In the genomic region with DNA sequence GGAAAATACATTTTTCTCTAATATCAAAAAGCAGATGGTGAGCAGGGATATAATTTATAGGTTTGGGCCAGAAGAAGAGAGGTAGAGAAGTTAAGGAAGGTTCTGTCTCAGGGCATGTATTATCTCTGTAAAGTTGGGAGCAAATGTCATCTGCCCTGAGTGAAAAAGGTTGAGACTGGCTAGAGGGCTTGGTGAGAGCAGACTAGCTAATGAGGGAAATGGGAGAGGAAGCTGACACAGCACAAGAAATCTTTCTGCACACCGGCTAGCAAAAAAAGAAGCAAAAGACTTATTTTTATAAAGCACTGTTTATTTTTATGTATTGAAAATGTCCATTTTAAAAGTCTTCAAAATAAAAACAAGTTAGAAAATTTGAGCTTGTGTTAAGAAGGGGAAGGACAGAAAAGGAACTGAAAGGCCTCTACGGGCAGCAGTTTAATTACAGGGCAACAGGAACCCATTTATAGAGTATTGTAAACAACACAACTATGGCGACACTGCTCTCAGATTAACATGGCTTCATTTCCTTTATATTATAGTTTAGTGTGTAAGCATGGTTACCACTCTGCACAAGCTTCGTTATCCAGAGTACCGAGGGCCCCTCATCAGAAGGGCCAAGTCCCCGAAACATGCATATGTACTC, we compare ENCODE assay signal across 16 cellular contexts. TPM values are rescaled to one million over a fixed set of nuclear protein-coding genes. Genes with fewer than 3 reads are reported as not detected.
A peak's percentile ranks its signal among the peaks of the same experiment; 100 is the strongest.
DNase-seq lines count a peak whose midpoint lies in the region; ATAC-seq, FAIRE-seq and TF ChIP-seq lines count a peak whose summit lies in the region.
"Had no signal": no experiment of that assay in that cellular context is flagged by ENCODE, and none has a peak within 500 bp of the region (broad histone marks: within the 10 kb centered on the region; RNA-seq: fewer than 3 reads in every experiment).

No MANE protein-coding gene starts in this region.

- no peak overlapping the region for H3K4me3 ChIP-seq in OCI-LY7 (ENCODE audit: low read depth, low read length, poor library complexity, severe bottlenecking)
- H3K4me3 ChIP-seq in heart left ventricle = no peak overlapping the region
- H3K4me3 ChIP-seq: hepatocyte, right lobe of liver had no signal

- no peaks in the 10 kb centered on the region for H4K20me1 ChIP-seq in OCI-LY7 (ENCODE audit: insufficient read depth, low read length)

- intact Hi-C loops in CD14-positive monocyte (cut with micrococcal nuclease) (no loop called here), OCI-LY7 (cut with micrococcal nuclease; ENCODE audit: unreplicated experiment) (no loop called here), heart left ventricle (cut with DNase I) (no loop called here)

- no peaks in the 10 kb centered on the region for H3K9me2 ChIP-seq in OCI-LY7 (ENCODE audit: insufficient read depth, low read length)

- ATAC-seq in GM19035 (IDR thresholded peaks at IDR 0.05; ENCODE audit: unreplicated experiment) = peak; percentile 77
- peak; percentile 70 for ATAC-seq in HG02870 (IDR thresholded peaks at IDR 0.05; ENCODE audit: unreplicated experiment)
- ATAC-seq in heart left ventricle = no peak
- ATAC-seq: effector memory CD8-positive, alpha-beta T cell had no signal

- TF ChIP-seq CTCF in CD14-positive monocyte (IDR thresholded peaks at IDR 0.05) (no peak), OCI-LY7 (conservative IDR thresholded peaks at IDR 0.05; ENCODE audit: low read length) (no peak), heart left ventricle (IDR thresholded peaks at IDR 0.05) (no peak)

- H3K4me1 ChIP-seq in OCI-LY7 (ENCODE audit: insufficient read depth, low read length, poor library complexity, severe bottlenecking) (peaks cover 18% of the 10 kb centered on the region), heart left ventricle (no peaks in the 10 kb centered on the region)
- H3K4me1 ChIP-seq: right lobe of liver had no signal

- no TSS peak for BruUV-seq in OCI-LY7 (replicated peaks; lab: Mats Ljungman, UMichigan)

- H3K27me3 ChIP-seq in heart left ventricle = no peaks in the 10 kb centered on the region
- H3K27me3 ChIP-seq: hepatocyte, right lobe of liver had no signal

- no peaks in the 10 kb centered on the region for H3K9me3 Mint-ChIP-seq in CD14-positive monocyte

- peaks cover 26% of the 10 kb centered on the region for H3K4me1 Mint-ChIP-seq in CD14-positive monocyte

- H3K36me3 ChIP-seq in OCI-LY7 (ENCODE audit: insufficient read depth, low read length) = peaks cover 65% of the 10 kb centered on the region
- peaks cover 0 to 58% (median 33%) of the 10 kb centered on the region in 9 donors for H3K36me3 ChIP-seq in heart left ventricle
- H3K36me3 ChIP-seq: right lobe of liver had no signal

- WGBS in heart left ventricle, 4 donors = 82 to 92% (median 87%) methylated on average over 6 of the region's 6 CpGs

- FAIRE-seq in HTR-8/SVneo (lab: Jason Lieb, UNC) = no peak
- FAIRE-seq: H54, urothelium cell line had no signal

- peak overlapping the region; percentile 55 to 94 (median 80) for H3K27ac Mint-ChIP-seq in CD14-positive monocyte
- H3K27ac Mint-ChIP-seq: effector memory CD8-positive, alpha-beta T cell had no signal

- POLR2A ChIA-PET in OCI-LY7 (lab: Charles Lee) = interaction anchor here (0.9 kb wide), 1 partner anchor 13 kb away, joined by 3 read pairs; no protein-coding TSS in a partner anchor

- peak overlapping the region; percentile 45 to 57 for H3K4me3 Mint-ChIP-seq in CD14-positive monocyte
- H3K4me3 Mint-ChIP-seq: effector memory CD8-positive, alpha-beta T cell had no signal

- no peaks in the 10 kb centered on the region for H3K79me2 ChIP-seq in OCI-LY7 (ENCODE audit: insufficient read depth, low read depth, low read length)
- H3K79me2 ChIP-seq: hepatocyte had no signal

- CTCF ChIA-PET in OCI-LY7 (lab: Charles Lee; ENCODE audit: unreplicated experiment) = no interaction called here

- peak overlapping the region; percentile 46 for H3K4me2 ChIP-seq in OCI-LY7 (ENCODE audit: low read length)
- H3K4me2 ChIP-seq: hepatocyte had no signal

- no peak for TF ChIP-seq POLR2A in heart left ventricle (IDR thresholded peaks at IDR 0.05)

- H3K27me3 Mint-ChIP-seq in CD14-positive monocyte (ENCODE audit: low read depth in 3 of 3) = peaks cover 0 to 2% (median 0%) of the 10 kb centered on the region in 3 donors
- H3K27me3 Mint-ChIP-seq: effector memory CD8-positive, alpha-beta T cell had no signal

- H3K9me3 ChIP-seq in OCI-LY7 (ENCODE audit: low read length) (peaks cover 15% of the 10 kb centered on the region; the same call in 1 of the 2 replicates), heart left ventricle (peaks cover 0 to 14% (median 0%) of the 10 kb centered on the region in 12 donors)
- H3K9me3 ChIP-seq: right lobe of liver had no signal

- peaks cover 39 to 45% of the 10 kb centered on the region in 2 donors for H3K36me3 Mint-ChIP-seq in CD14-positive monocyte

- H3K27ac ChIP-seq in OCI-LY7 (ENCODE audit: low read depth, low read length, poor library complexity, severe bottlenecking) (peak overlapping the region; percentile 47), heart left ventricle (peak overlapping the region in 1 of 12 donors; percentile 48)
- H3K27ac ChIP-seq: hepatocyte, right lobe of liver had no signal

- no peak overlapping the region for H2AFZ ChIP-seq in OCI-LY7 (ENCODE audit: low read length)
- H2AFZ ChIP-seq: hepatocyte had no signal

- DNase-seq in CD14-positive monocyte (ENCODE audit: low spot score) = no peak
- DNase-seq in OCI-LY7 (ENCODE audit: low spot score) = peak; percentile 8
- DNase-seq in heart left ventricle = no peak
- DNase-seq in HTR-8/SVneo (ENCODE audit: insufficient read length, low spot score) = no peak
- DNase-seq in stimulated activated naive CD4-positive, alpha-beta T cell (lab: John Stamatoyannopoulos, UW) = no peak
- no peak for DNase-seq in GDM1 (lab: John Stamatoyannopoulos, UW)
- DNase-seq: effector memory CD8-positive, alpha-beta T cell; NCI-H2107; right lobe of liver; SHP77 treated with DMSO at 0.1 percent for 48 hours had no signal

RNA-seq across cellular contexts. Expression of gene CD40LG, which starts 17.4 kb away (rescaled TPM):
- polyA plus RNA-seq in CD14-positive monocyte (under 1 TPM in 1 of 2 donors, not detected in 1; 0.09 TPM), heart left ventricle (under 1 TPM in 1 of 2 donors, not detected in 1; 0.04 TPM)
- not detected in 2 replicates for total RNA-seq in OCI-LY7 (2014; rRNA removed; shearing (Covaris generic))
- total RNA-seq in OCI-LY7 (2022) (not detected in 2 replicates), heart left ventricle (under 1 TPM in 2 of 9 donors, not detected in 7; 0.36 to 0.75 TPM)
- total RNA-seq: hepatocyte had no signal
- polyA plus RNA-seq: BJ, hepatocyte had no signal

Comparison
In these comparisons a context has a peak if more than half of its experiments do, and no peak if none do; other contexts are left out.
1. ATAC-seq: peak in GM19035 (single experiment) and HG02870 (single experiment); none in heart left ventricle (0 of 4).